ENCODE assay signal across 20 cellular contexts in the genomic region with DNA sequence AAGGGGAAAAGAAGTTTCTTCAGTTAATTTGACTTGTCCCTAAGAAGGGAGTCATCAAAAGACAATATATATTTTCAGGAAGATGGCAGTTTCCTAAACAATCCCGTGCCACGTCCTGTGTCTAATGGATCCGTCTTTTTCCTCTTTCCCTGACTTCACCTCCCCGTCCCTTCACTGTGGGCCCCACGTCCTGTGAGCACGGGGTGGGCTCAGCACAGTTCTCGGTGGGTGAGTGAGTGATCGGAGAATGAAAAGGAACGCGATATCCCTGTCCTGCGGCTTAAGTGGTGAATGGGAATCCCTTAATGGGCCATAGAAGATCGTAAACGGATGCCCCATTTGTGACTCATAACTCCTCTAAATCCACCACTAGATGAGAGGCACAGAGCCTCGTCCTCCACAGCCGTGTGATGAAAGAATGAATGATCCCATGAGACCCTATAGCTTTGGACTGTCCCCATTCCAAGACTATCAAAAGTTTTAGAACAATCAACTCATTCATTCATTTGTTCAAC.
"Had no signal": no experiment of that assay in that cellular context is flagged by ENCODE, and none has a peak within 500 bp of the region (broad histone marks: within the 10 kb centered on the region; RNA-seq: fewer than 3 reads in every experiment).

No MANE protein-coding gene starts in this region.

- DNase-seq: colonic mucosa; dermis blood vessel endothelial cell; erythroblast; foreskin melanocyte; head of caudate nucleus; left colon; left ventricle myocardium superior; mesendoderm; naive thymus-derived CD4-positive, alpha-beta T cell; nephron progenitor cell; stimulated activated CD4-positive, alpha-beta T cell treated with anti-CD3 and anti-CD28 coated beads, Interleukin-12 subunit alpha, Interleukin-12 subunit beta, amount 100 ng/mL, for 4 hours; stimulated activated CD4-positive, alpha-beta T cell treated with anti-CD3 and anti-CD28 coated beads, Interleukin-2, amount 100 ng/mL, for 48 hours; stimulated activated naive CD4-positive, alpha-beta T cell treated with Interleukin-2 at 50 U/mL for 16 hours; upper lobe of left lung had no signal

- ATAC-seq: left colon; left ventricle myocardium superior; naive thymus-derived CD4-positive, alpha-beta T cell; sciatic nerve had no signal

- H2AFZ ChIP-seq: hepatocyte had no signal

- H3K79me2 ChIP-seq: hepatocyte had no signal

- H3K4me1 ChIP-seq: vagina had no signal

- H3K4me2 ChIP-seq: hepatocyte had no signal

- H3K27me3 ChIP-seq: colonic mucosa, hepatocyte, upper lobe of left lung, vagina had no signal

- H3K36me3 ChIP-seq: colonic mucosa, neutrophil, upper lobe of left lung, vagina had no signal

- H3K4me3 ChIP-seq: colonic mucosa, hepatocyte, lung, skin epidermis, upper lobe of left lung, vagina had no signal

- H3K9me3 ChIP-seq: colonic mucosa, neutrophil, upper lobe of left lung, vagina had no signal

- H3K27ac ChIP-seq: colonic mucosa, hepatocyte, neutrophil, skin epidermis, upper lobe of left lung, vagina had no signal
